In the genomic region with DNA sequence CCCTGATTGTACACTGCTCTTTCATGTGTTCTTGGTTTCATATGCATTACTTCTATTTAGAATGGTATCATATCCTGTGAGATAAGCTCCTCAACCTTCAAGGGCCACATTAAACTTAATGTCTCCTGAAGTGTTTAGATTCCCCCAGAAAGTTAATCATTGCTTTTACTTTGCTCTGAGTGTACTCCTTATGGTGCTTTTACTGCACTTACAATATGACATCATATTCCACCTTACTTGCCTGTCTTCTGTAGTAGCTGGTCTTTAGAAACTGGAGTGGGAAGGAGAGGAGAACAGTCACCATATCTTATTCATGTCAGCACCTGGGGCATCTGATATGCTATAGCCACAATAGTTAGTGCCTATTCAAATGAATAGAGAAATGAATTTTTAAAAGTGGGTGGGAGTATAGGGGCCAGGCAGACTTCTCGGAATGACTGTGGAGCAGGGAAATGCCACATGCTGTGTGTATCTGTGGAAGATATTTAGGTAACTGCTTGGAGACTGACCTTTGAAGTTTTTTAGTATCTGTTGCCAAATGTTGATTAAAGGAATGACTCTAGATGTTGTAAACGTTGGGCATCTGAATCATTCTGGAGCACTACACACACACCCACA, we compare ENCODE assay signal across 12 cellular contexts. TPM values are rescaled to one million over a fixed set of nuclear protein-coding genes. Genes with fewer than 3 reads are reported as not detected.
A peak's percentile ranks its signal among the peaks of the same experiment; 100 is the strongest.
DNase-seq lines count a peak whose midpoint lies in the region; ATAC-seq, FAIRE-seq and TF ChIP-seq lines count a peak whose summit lies in the region.
"Had no signal": no experiment of that assay in that cellular context is flagged by ENCODE, and none has a peak within 500 bp of the region (broad histone marks: within the 10 kb centered on the region; RNA-seq: fewer than 3 reads in every experiment).

No MANE protein-coding gene starts in this region.

- no peak overlapping the region for H3K4me3 ChIP-seq in right cardiac atrium (ENCODE audit: low read length)
- H3K4me3 ChIP-seq: ascending aorta, Peyer's patch had no signal

- DNase-seq in RCC 7860 (ENCODE audit: low spot score) (no peak), AG20443 (ENCODE audit: low spot score) (no peak), right cardiac atrium (no peak)
- no peak for DNase-seq in activated CD4-positive, alpha-beta T cell treated with anti-CD3 and anti-CD28 coated beads for 4 hours
- DNase-seq: NCI-H2081 treated with DMSO at 0.1 percent for 48 hours, Peyer's patch had no signal

- no peak overlapping the region for H3K27ac ChIP-seq in right cardiac atrium (ENCODE audit: low read length)
- H3K27ac ChIP-seq: ascending aorta, Peyer's patch had no signal

- no peaks in the 10 kb centered on the region for H3K27me3 ChIP-seq in right cardiac atrium (ENCODE audit: control insufficient read depth, insufficient read depth)
- H3K27me3 ChIP-seq: ascending aorta, Peyer's patch had no signal

- no peak for FAIRE-seq in RCC 7860 (lab: Jason Lieb, UNC)

- WGBS in right cardiac atrium = 54% methylated on average over 2 of the region's 2 CpGs

- H3K4me1 ChIP-seq in right cardiac atrium (ENCODE audit: control insufficient read depth, insufficient read depth, low read length) = peaks cover 1% of the 10 kb centered on the region
- H3K4me1 ChIP-seq: Peyer's patch had no signal

- TF ChIP-seq POLR2A in GM18505 (IDR thresholded peaks at IDR 0.05; ENCODE audit: borderline replicate concordance, extremely low read depth, insufficient read depth, insufficient read length) = no peak

- intact Hi-C loops in right cardiac atrium (cut with DNase I) = no loop called here

- ATAC-seq in GM18505 (IDR thresholded peaks at IDR 0.05; ENCODE audit: unreplicated experiment) (peak; percentile 71), GM19324 (IDR thresholded peaks at IDR 0.05; ENCODE audit: low FRiP score, unreplicated experiment) (peak; percentile 59), HG02763 (IDR thresholded peaks at IDR 0.05; ENCODE audit: unreplicated experiment) (peak; percentile 69), HG03520 (IDR thresholded peaks at IDR 0.05; ENCODE audit: unreplicated experiment) (peak; percentile 80), right cardiac atrium (no peak)
- ATAC-seq: WTC11 had no signal

- H3K9me3 ChIP-seq in right cardiac atrium (ENCODE audit: control insufficient read depth, low read length) = no peaks in the 10 kb centered on the region
- H3K9me3 ChIP-seq: ascending aorta, Peyer's patch had no signal

RNA-seq across cellular contexts. Expression of gene SLAIN1, which starts 40.2 kb away (rescaled TPM):
- 10 to 100 TPM; 10.6 to 16.2 (median 13.0) TPM for total RNA-seq in right cardiac atrium
- polyA plus RNA-seq in right cardiac atrium = 9.2 TPM

Comparison
In these comparisons a context has a peak if more than half of its experiments do, and no peak if none do; other contexts are left out.
1. ATAC-seq: peak in GM18505 (single experiment), GM19324 (single experiment), HG02763 (single experiment) and HG03520 (single experiment); none in right cardiac atrium (0 of 2).